ENCODE assay signal across 1 cellular context in genomic region chr17:29588561-29589411, GRCh38.
TF ChIP-seq lines count a peak whose summit lies in the region.

No MANE protein-coding gene starts in this region.

TF ChIP-seq in HepG2, 621 proteins besides CTCF, POLR2A, EP300 and RAD21 (continued from another document and continues in another):
- TF ChIP-seq, protein P1, sequence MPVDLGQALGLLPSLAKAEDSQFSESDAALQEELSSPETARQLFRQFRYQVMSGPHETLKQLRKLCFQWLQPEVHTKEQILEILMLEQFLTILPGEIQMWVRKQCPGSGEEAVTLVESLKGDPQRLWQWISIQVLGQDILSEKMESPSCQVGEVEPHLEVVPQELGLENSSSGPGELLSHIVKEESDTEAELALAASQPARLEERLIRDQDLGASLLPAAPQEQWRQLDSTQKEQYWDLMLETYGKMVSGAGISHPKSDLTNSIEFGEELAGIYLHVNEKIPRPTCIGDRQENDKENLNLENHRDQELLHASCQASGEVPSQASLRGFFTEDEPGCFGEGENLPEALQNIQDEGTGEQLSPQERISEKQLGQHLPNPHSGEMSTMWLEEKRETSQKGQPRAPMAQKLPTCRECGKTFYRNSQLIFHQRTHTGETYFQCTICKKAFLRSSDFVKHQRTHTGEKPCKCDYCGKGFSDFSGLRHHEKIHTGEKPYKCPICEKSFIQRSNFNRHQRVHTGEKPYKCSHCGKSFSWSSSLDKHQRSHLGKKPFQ (CRISPR knock-in tag; IDR thresholded peaks at IDR 0.05; ENCODE audit: insufficient replicate concordance) = no peak
- TF ChIP-seq TSC22D2 (CRISPR knock-in tag; IDR thresholded peaks at IDR 0.05; ENCODE audit: borderline replicate concordance) (0 out of 2 replicates have a peak, but pooled peaks have one; percentile 12), PHF20 (CRISPR knock-in tag; IDR thresholded peaks at IDR 0.05) (0 out of 2 replicates have a peak, but pooled peaks have one; percentile 21), ZFAT (CRISPR knock-in tag; conservative IDR thresholded peaks at IDR 0.05) (no peak), SMAD1 (CRISPR knock-in tag; IDR thresholded peaks at IDR 0.05; ENCODE audit: borderline replicate concordance, low read depth) (no peak), SPEN (CRISPR knock-in tag; IDR thresholded peaks at IDR 0.05; ENCODE audit: low read depth) (peak; percentile 25; the same call in 1 of the 2 replicates), MAFK (conservative IDR thresholded peaks at IDR 0.05 in 1 of 2, IDR thresholded peaks at IDR 0.05 in 1 of 2; ENCODE audit: low read length in 2 of 2) (no peak), ZNF503 (CRISPR knock-in tag; IDR thresholded peaks at IDR 0.05) (no peak), STAG1 (CRISPR knock-in tag; IDR thresholded peaks at IDR 0.05) (0 out of 2 replicates have a peak, but pooled peaks have one; percentile 3), SMC3 (IDR thresholded peaks at IDR 0.05; ENCODE audit: low read length) (no peak), MAX (IDR thresholded peaks at IDR 0.05) (peak; percentile 38; the same call in 1 of the 2 replicates), ZNF816 (CRISPR knock-in tag; IDR thresholded peaks at IDR 0.05; ENCODE audit: borderline replicate concordance) (no peak), SKI (IDR thresholded peaks at IDR 0.05; ENCODE audit: partially characterized antibody) (no peak), ZFY (CRISPR knock-in tag; IDR thresholded peaks at IDR 0.05) (peak; percentile 37; the same call in 1 of the 2 replicates), PAWR (CRISPR knock-in tag; IDR thresholded peaks at IDR 0.05; ENCODE audit: borderline replicate concordance) (no peak), ZNF792 (CRISPR knock-in tag; IDR thresholded peaks at IDR 0.05) (0 out of 2 replicates have a peak, but pooled peaks have one; percentile 21), ZNF768 (CRISPR knock-in tag; IDR thresholded peaks at IDR 0.05) (no peak), ZNF766 (CRISPR knock-in tag; IDR thresholded peaks at IDR 0.05; ENCODE audit: borderline replicate concordance) (no peak), ZNF678 (CRISPR knock-in tag; IDR thresholded peaks at IDR 0.05) (no peak), HNRNPLL (IDR thresholded peaks at IDR 0.05; ENCODE audit: low read depth, low read length, poor library complexity, severe bottlenecking) (peak; percentile 32), ZBTB49 (CRISPR knock-in tag; IDR thresholded peaks at IDR 0.05; ENCODE audit: borderline replicate concordance) (no peak), HNF1B (CRISPR knock-in tag; IDR thresholded peaks at IDR 0.05) (0 out of 2 replicates have a peak, but pooled peaks have one; percentile 32), TMF1 (CRISPR knock-in tag; IDR thresholded peaks at IDR 0.05; ENCODE audit: low read depth) (0 out of 2 replicates have a peak, but pooled peaks have one; percentile 22), ZNF441 (CRISPR knock-in tag; IDR thresholded peaks at IDR 0.05; ENCODE audit: borderline replicate concordance) (no peak), PITX1 (CRISPR knock-in tag; IDR thresholded peaks at IDR 0.05) (no peak), ZSCAN22 (CRISPR knock-in tag; IDR thresholded peaks at IDR 0.05) (no peak), ZNF451 (CRISPR knock-in tag; IDR thresholded peaks at IDR 0.05) (0 out of 2 replicates have a peak, but pooled peaks have one; percentile 26), ZNF563 (CRISPR knock-in tag; IDR thresholded peaks at IDR 0.05) (peak; percentile 59; the same call in 1 of the 2 replicates), ESRRA (CRISPR knock-in tag; IDR thresholded peaks at IDR 0.05; ENCODE audit: low read depth) (no peak), CREB1 (IDR thresholded peaks at IDR 0.05) (no peak), CREB1 (CRISPR knock-in tag; IDR thresholded peaks at IDR 0.05) (no peak), HDAC1 (CRISPR knock-in tag; IDR thresholded peaks at IDR 0.05) (0 out of 2 replicates have a peak, but pooled peaks have one; percentile 47), ZFX (CRISPR knock-in tag; IDR thresholded peaks at IDR 0.05; ENCODE audit: low read depth) (peak; percentile 77), ZNF121 (CRISPR knock-in tag; IDR thresholded peaks at IDR 0.05) (no peak), HIVEP1 (CRISPR knock-in tag; IDR thresholded peaks at IDR 0.05) (0 out of 2 replicates have a peak, but pooled peaks have one; percentile 50), ZNF709 (CRISPR knock-in tag; IDR thresholded peaks at IDR 0.05) (no peak), RXRA (CRISPR knock-in tag; IDR thresholded peaks at IDR 0.05) (peak; percentile 57; the same call in 1 of the 2 replicates), ERF (CRISPR knock-in tag; IDR thresholded peaks at IDR 0.05) (no peak), CBX1 (IDR thresholded peaks at IDR 0.05; ENCODE audit: low read depth) (no peak), ZNF687 (CRISPR knock-in tag; IDR thresholded peaks at IDR 0.05) (peak; percentile 76), HMG20B (CRISPR knock-in tag; conservative IDR thresholded peaks at IDR 0.05) (no peak), ARHGAP35 (CRISPR knock-in tag; IDR thresholded peaks at IDR 0.05; ENCODE audit: borderline replicate concordance) (no peak)
- TF ChIP-seq, protein P2, sequence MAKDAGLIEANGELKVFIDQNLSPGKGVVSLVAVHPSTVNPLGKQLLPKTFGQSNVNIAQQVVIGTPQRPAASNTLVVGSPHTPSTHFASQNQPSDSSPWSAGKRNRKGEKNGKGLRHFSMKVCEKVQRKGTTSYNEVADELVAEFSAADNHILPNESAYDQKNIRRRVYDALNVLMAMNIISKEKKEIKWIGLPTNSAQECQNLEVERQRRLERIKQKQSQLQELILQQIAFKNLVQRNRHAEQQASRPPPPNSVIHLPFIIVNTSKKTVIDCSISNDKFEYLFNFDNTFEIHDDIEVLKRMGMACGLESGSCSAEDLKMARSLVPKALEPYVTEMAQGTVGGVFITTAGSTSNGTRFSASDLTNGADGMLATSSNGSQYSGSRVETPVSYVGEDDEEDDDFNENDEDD (CRISPR knock-in tag; IDR thresholded peaks at IDR 0.05; ENCODE audit: borderline replicate concordance) = 0 out of 2 replicates have a peak, but pooled peaks have one; percentile 15
- TF ChIP-seq, protein P3, sequence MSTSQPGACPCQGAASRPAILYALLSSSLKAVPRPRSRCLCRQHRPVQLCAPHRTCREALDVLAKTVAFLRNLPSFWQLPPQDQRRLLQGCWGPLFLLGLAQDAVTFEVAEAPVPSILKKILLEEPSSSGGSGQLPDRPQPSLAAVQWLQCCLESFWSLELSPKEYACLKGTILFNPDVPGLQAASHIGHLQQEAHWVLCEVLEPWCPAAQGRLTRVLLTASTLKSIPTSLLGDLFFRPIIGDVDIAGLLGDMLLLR (CRISPR knock-in tag; IDR thresholded peaks at IDR 0.05) = 0 out of 2 replicates have a peak, but pooled peaks have one; percentile 36
- TF ChIP-seq, protein P4, sequence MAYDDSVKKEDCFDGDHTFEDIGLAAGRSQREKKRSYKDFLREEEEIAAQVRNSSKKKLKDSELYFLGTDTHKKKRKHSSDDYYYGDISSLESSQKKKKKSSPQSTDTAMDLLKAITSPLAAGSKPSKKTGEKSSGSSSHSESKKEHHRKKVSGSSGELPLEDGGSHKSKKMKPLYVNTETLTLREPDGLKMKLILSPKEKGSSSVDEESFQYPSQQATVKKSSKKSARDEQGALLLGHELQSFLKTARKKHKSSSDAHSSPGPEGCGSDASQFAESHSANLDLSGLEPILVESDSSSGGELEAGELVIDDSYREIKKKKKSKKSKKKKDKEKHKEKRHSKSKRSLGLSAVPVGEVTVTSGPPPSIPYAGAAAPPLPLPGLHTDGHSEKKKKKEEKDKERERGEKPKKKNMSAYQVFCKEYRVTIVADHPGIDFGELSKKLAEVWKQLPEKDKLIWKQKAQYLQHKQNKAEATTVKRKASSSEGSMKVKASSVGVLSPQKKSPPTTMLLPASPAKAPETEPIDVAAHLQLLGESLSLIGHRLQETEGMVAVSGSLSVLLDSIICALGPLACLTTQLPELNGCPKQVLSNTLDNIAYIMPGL (CRISPR knock-in tag; IDR thresholded peaks at IDR 0.05; ENCODE audit: borderline replicate concordance in 1 of 2, low read depth in 1 of 2) = no peak; a peak in 2 of 4 replicates
